In genomic region chr2:46339200-46339599, GRCh38 we compare ENCODE assay signal across 1 cellular context.
TF ChIP-seq lines count a peak whose summit lies in the region.

No MANE protein-coding gene starts in this region.

TF ChIP-seq in HepG2, 621 proteins besides CTCF, POLR2A, EP300 and RAD21:
- TF ChIP-seq ZSCAN12 (CRISPR knock-in tag; IDR thresholded peaks at IDR 0.05) (no peak), ZNF629 (CRISPR knock-in tag; conservative IDR thresholded peaks at IDR 0.05) (peak; percentile 70)
